Comparison of ENCODE assay signal across 1 cellular context in genomic region chr16:18801197-18801972, GRCh38.
TF ChIP-seq lines count a peak whose summit lies in the region.

Gene ARL6IP1, minus strand, starts transcription at chr16:18801549. Its CDS starts 83 bp downstream, at chr16:18801466.

TF ChIP-seq in GM23338, 12 proteins besides CTCF, POLR2A, EP300 and RAD21 (continued from another document):
- no peak for TF ChIP-seq ZNF462 (CRISPR knock-in tag; IDR thresholded peaks at IDR 0.05)
